In the genomic region with DNA sequence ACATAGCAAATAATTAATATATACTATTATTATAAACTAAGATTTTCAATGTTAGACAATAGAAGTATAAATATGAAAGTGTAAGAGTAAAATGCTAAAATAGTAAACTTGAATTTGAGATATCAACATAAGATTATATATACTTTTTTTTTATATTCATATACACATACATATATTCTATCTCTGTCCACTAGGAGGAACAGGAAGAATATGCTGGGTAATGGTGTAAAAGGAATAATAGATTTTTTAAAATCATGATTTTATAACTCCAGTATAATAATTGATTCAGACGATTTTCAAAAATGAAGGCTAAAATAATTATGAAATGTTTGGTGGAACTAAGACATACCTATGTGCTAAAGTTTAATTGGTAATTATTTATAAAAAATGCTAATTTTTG, we compare ENCODE assay signal across 33 cellular contexts. TPM values are rescaled to one million over a fixed set of nuclear protein-coding genes. Genes with fewer than 3 reads are reported as not detected.
"Had no signal": no experiment of that assay in that cellular context is flagged by ENCODE, and none has a peak within 500 bp of the region (broad histone marks: within the 10 kb centered on the region; RNA-seq: fewer than 3 reads in every experiment).

No MANE protein-coding gene starts in this region.

- FAIRE-seq: bronchial epithelial cell, endometrium, keratinocyte had no signal

- DNase-seq: activated CD8-positive, alpha-beta memory T cell treated with anti-CD3 and anti-CD28 coated beads for 24 hours; activated CD8-positive, alpha-beta memory T cell treated with anti-CD3 and anti-CD28 coated beads, Interleukin-2, amount 50 U/mL, for 4 hours; activated naive CD4-positive, alpha-beta T cell treated with Interleukin-2 at 50 U/mL for 16 hours; activated naive CD8-positive, alpha-beta T cell treated with anti-CD3 and anti-CD28 coated beads for 36 hours; activated T-cell treated with anti-CD3 and anti-CD28 coated beads, Interleukin-2, amount 50 U/mL, for 24 hours; amniotic stem cell; cerebellar nuclear complex; effector CD4-positive, alpha-beta T cell; foreskin melanocyte; heart left ventricle; lower lobe of right lung; mesendoderm; naive thymus-derived CD4-positive, alpha-beta T cell; retina; sigmoid colon; stimulated activated CD4-positive, alpha-beta T cell treated with anti-CD3 and anti-CD28 coated beads, Interleukin-2, amount 100 ng/mL, for 48 hours; stimulated activated CD8-positive, alpha-beta memory T cell treated with anti-CD3 and anti-CD28 coated beads, Interleukin-4, amount 100 ng/mL, for 48 hours; stimulated activated naive B cell treated with anti-CD40 and anti-IgM and Interleukin-4, amounts not matched to agents 10 μg/mL and 1 μg/mL and 100 μg/mL, for 72 hours; T-helper 9 cell; testis; trophoblast cell had no signal

- H3K4me3 ChIP-seq: heart left ventricle, lower lobe of right lung, neural progenitor cell, sigmoid colon, testis, vagina had no signal

- H3K36me3 ChIP-seq: heart left ventricle, lower lobe of right lung, neural progenitor cell, sigmoid colon, vagina had no signal

- H3K9me3 ChIP-seq: sigmoid colon, testis, vagina had no signal

- H3K4me1 ChIP-seq: heart left ventricle, lower lobe of right lung, neural progenitor cell, sigmoid colon, testis, vagina had no signal

- H3K27me3 Mint-ChIP-seq: activated naive CD8-positive, alpha-beta T cell treated with anti-CD3 and anti-CD28 coated beads for 36 hours; activated T-cell treated with anti-CD3 and anti-CD28 coated beads, Interleukin-2, amount 50 U/mL, for 24 hours; activated T-helper 17 cell treated with anti-CD3 and anti-CD28 coated beads, Interleukin-2, amount 50 U/mL, for 72 hours; dendritic cell treated with granulocyte-macrophage colony-stimulating factor and Interleukin-4, amounts not matched to agents 40 ng/mL and 50 ng/mL, for 4 days; naive thymus-derived CD4-positive, alpha-beta T cell; progenitor cell of endocrine pancreas; stimulated activated naive B cell treated with anti-CD40 and anti-IgM and Interleukin-4, amounts not matched to agents 10 μg/mL and 1 μg/mL and 100 μg/mL, for 72 hours had no signal

- ATAC-seq: activated T-helper 17 cell treated with anti-CD3 and anti-CD28 coated beads, Interleukin-2, amount 50 U/mL, for 72 hours; heart left ventricle; lower lobe of right lung; naive thymus-derived CD4-positive, alpha-beta T cell; stimulated activated naive B cell treated with anti-CD40 and anti-IgM and Interleukin-4, amounts not matched to agents 10 μg/mL and 1 μg/mL and 100 μg/mL, for 72 hours; WTC11 had no signal

- H3K9ac ChIP-seq: neural progenitor cell had no signal

- H3K4me1 Mint-ChIP-seq: activated naive CD8-positive, alpha-beta T cell treated with anti-CD3 and anti-CD28 coated beads for 36 hours; activated T-helper 17 cell treated with anti-CD3 and anti-CD28 coated beads, Interleukin-2, amount 50 U/mL, for 72 hours; naive thymus-derived CD4-positive, alpha-beta T cell; neural progenitor cell; stimulated activated naive B cell treated with anti-CD40 and anti-IgM and Interleukin-4, amounts not matched to agents 10 μg/mL and 1 μg/mL and 100 μg/mL, for 72 hours; WTC11 had no signal

- H3K27me3 ChIP-seq: heart left ventricle, neural progenitor cell, sigmoid colon, testis, vagina had no signal

- H3K36me3 Mint-ChIP-seq: activated naive CD8-positive, alpha-beta T cell treated with anti-CD3 and anti-CD28 coated beads for 36 hours; naive thymus-derived CD4-positive, alpha-beta T cell; neural progenitor cell; stimulated activated naive B cell treated with anti-CD40 and anti-IgM and Interleukin-4, amounts not matched to agents 10 μg/mL and 1 μg/mL and 100 μg/mL, for 72 hours had no signal

- H3K27ac Mint-ChIP-seq: activated naive CD8-positive, alpha-beta T cell treated with anti-CD3 and anti-CD28 coated beads for 36 hours; activated T-cell treated with anti-CD3 and anti-CD28 coated beads, Interleukin-2, amount 50 U/mL, for 24 hours; activated T-helper 17 cell treated with anti-CD3 and anti-CD28 coated beads, Interleukin-2, amount 50 U/mL, for 72 hours; dendritic cell treated with granulocyte-macrophage colony-stimulating factor and Interleukin-4, amounts not matched to agents 40 ng/mL and 50 ng/mL, for 4 days; naive thymus-derived CD4-positive, alpha-beta T cell; neural progenitor cell; progenitor cell of endocrine pancreas; stimulated activated naive B cell treated with anti-CD40 and anti-IgM and Interleukin-4, amounts not matched to agents 10 μg/mL and 1 μg/mL and 100 μg/mL, for 72 hours; WTC11 had no signal

- H3K4me3 Mint-ChIP-seq: activated naive CD8-positive, alpha-beta T cell treated with anti-CD3 and anti-CD28 coated beads for 36 hours; activated T-cell treated with anti-CD3 and anti-CD28 coated beads, Interleukin-2, amount 50 U/mL, for 24 hours; activated T-helper 17 cell treated with anti-CD3 and anti-CD28 coated beads, Interleukin-2, amount 50 U/mL, for 72 hours; dendritic cell treated with granulocyte-macrophage colony-stimulating factor and Interleukin-4, amounts not matched to agents 40 ng/mL and 50 ng/mL, for 4 days; naive thymus-derived CD4-positive, alpha-beta T cell; neural progenitor cell; stimulated activated naive B cell treated with anti-CD40 and anti-IgM and Interleukin-4, amounts not matched to agents 10 μg/mL and 1 μg/mL and 100 μg/mL, for 72 hours; WTC11 had no signal

RNA-seq across cellular contexts. Expression of a gene that starts 37.7 kb away (rescaled TPM):
- total RNA-seq: activated naive CD8-positive, alpha-beta T cell treated with anti-CD3 and anti-CD28 coated beads for 36 hours; activated T-helper 17 cell treated with anti-CD3 and anti-CD28 coated beads, Interleukin-2, amount 50 U/mL, for 72 hours; epithelial cell of proximal tubule; fibroblast of lung; lower lobe of right lung; naive thymus-derived CD4-positive, alpha-beta T cell; T-helper 1 cell treated with Interleukin-12 subunit alpha and Interleukin-12 subunit beta and Interleukin-4 antibody, amounts not matched to agents 30 ng/mL and 1 ng/mL, for 36 hours had no signal
